In genomic region chr1:27626031-27626935, GRCh38 we compare ENCODE assay signal across 11 cellular contexts. TPM values are rescaled to one million over a fixed set of nuclear protein-coding genes. Genes with fewer than 3 reads are reported as not detected.
A peak's percentile ranks its signal among the peaks of the same experiment; 100 is the strongest.
DNase-seq lines count a peak whose midpoint lies in the region; ATAC-seq and TF ChIP-seq lines count a peak whose summit lies in the region.
"Had no signal": no experiment of that assay in that cellular context is flagged by ENCODE, and none has a peak within 500 bp of the region (broad histone marks: within the 10 kb centered on the region; RNA-seq: fewer than 3 reads in every experiment).

No MANE protein-coding gene starts in this region.

- H3K9me3 Mint-ChIP-seq in activated T-helper 1 cell treated with anti-CD3 and anti-CD28 coated beads, Interleukin-12 subunit alpha, Interleukin-12 subunit beta, Interleukin-2, Interleukin-4 antibody, amounts not matched to agents 30 ng/mL and 10 ng/mL and 1 ng/mL, durations not matched to agents 14 hours and 24 hours and 36 hours: no peaks in the 10 kb centered on the region
- H3K9me3 Mint-ChIP-seq in natural killer cell treated with Interleukin-12 subunit alpha and Interleukin-12 subunit beta and Interleukin-15 and Interleukin-18, amount 100 ng/mL, for 72 hours: no peaks in the 10 kb centered on the region
- H3K9me3 Mint-ChIP-seq in activated naive CD4-positive, alpha-beta T cell treated with anti-CD3 and anti-CD28 coated beads, Interleukin-2, amount 10 ng/mL, durations not matched to agents 7 days and 5 days: no peaks in the 10 kb centered on the region

- H3K36me3 Mint-ChIP-seq in activated T-helper 1 cell treated with anti-CD3 and anti-CD28 coated beads, Interleukin-12 subunit alpha, Interleukin-12 subunit beta, Interleukin-2, Interleukin-4 antibody, amounts not matched to agents 30 ng/mL and 10 ng/mL and 1 ng/mL, durations not matched to agents 14 hours and 24 hours and 36 hours (ENCODE audit: low read depth): no peaks in the 10 kb centered on the region
- no peaks in the 10 kb centered on the region for H3K36me3 Mint-ChIP-seq in natural killer cell treated with Interleukin-12 subunit alpha and Interleukin-12 subunit beta and Interleukin-15 and Interleukin-18, amount 100 ng/mL, for 72 hours
- H3K36me3 Mint-ChIP-seq in activated naive CD4-positive, alpha-beta T cell treated with anti-CD3 and anti-CD28 coated beads, Interleukin-2, amount 10 ng/mL, durations not matched to agents 7 days and 5 days: no peaks in the 10 kb centered on the region

- intact Hi-C loops in activated T-helper 1 cell treated with anti-CD3 and anti-CD28 coated beads, Interleukin-12 subunit alpha, Interleukin-12 subunit beta, Interleukin-2, Interleukin-4 antibody, amounts not matched to agents 30 ng/mL and 10 ng/mL and 1 ng/mL, durations not matched to agents 14 hours and 24 hours and 36 hours (cut with micrococcal nuclease): no loop called here

- H3K4me1 Mint-ChIP-seq in activated T-helper 1 cell treated with anti-CD3 and anti-CD28 coated beads, Interleukin-12 subunit alpha, Interleukin-12 subunit beta, Interleukin-2, Interleukin-4 antibody, amounts not matched to agents 30 ng/mL and 10 ng/mL and 1 ng/mL, durations not matched to agents 14 hours and 24 hours and 36 hours (ENCODE audit: low read depth): peaks cover 42% of the 10 kb centered on the region
- peaks cover 41 to 53% of the 10 kb centered on the region in 2 donors for H3K4me1 Mint-ChIP-seq in natural killer cell treated with Interleukin-12 subunit alpha and Interleukin-12 subunit beta and Interleukin-15 and Interleukin-18, amount 100 ng/mL, for 72 hours (ENCODE audit: low read depth in 2 of 2)
- H3K4me1 Mint-ChIP-seq in activated naive CD4-positive, alpha-beta T cell treated with anti-CD3 and anti-CD28 coated beads, Interleukin-2, amount 10 ng/mL, durations not matched to agents 7 days and 5 days: peaks cover 31% of the 10 kb centered on the region

- peak overlapping the region; percentile 56 for H3K4me3 ChIP-seq in GM12875 (ENCODE audit: low read depth, low read length)

- TF ChIP-seq CTCF in GM12875 (IDR thresholded peaks at IDR 0.05; ENCODE audit: borderline replicate concordance, insufficient read depth, low read depth, low read length): no peak

- peak; percentile 35 for ATAC-seq in HG03066 (IDR thresholded peaks at IDR 0.05; ENCODE audit: low read depth, unreplicated experiment)
- peak; percentile 72 to 87 for ATAC-seq in natural killer cell treated with Interleukin-12 subunit alpha and Interleukin-12 subunit beta and Interleukin-15 and Interleukin-18, amount 100 ng/mL, for 72 hours
- no peak for ATAC-seq in HG02973 (IDR thresholded peaks at IDR 0.05; ENCODE audit: unreplicated experiment)

- no peak overlapping the region for H3K4me3 Mint-ChIP-seq in activated T-helper 1 cell treated with anti-CD3 and anti-CD28 coated beads, Interleukin-12 subunit alpha, Interleukin-12 subunit beta, Interleukin-2, Interleukin-4 antibody, amounts not matched to agents 30 ng/mL and 10 ng/mL and 1 ng/mL, durations not matched to agents 14 hours and 24 hours and 36 hours
- no peak overlapping the region for H3K4me3 Mint-ChIP-seq in natural killer cell treated with Interleukin-12 subunit alpha and Interleukin-12 subunit beta and Interleukin-15 and Interleukin-18, amount 100 ng/mL, for 72 hours
- no peak overlapping the region for H3K4me3 Mint-ChIP-seq in activated naive CD4-positive, alpha-beta T cell treated with anti-CD3 and anti-CD28 coated beads, Interleukin-2, amount 10 ng/mL, durations not matched to agents 7 days and 5 days

- peaks cover 5% of the 10 kb centered on the region for H3K27me3 Mint-ChIP-seq in activated T-helper 1 cell treated with anti-CD3 and anti-CD28 coated beads, Interleukin-12 subunit alpha, Interleukin-12 subunit beta, Interleukin-2, Interleukin-4 antibody, amounts not matched to agents 30 ng/mL and 10 ng/mL and 1 ng/mL, durations not matched to agents 14 hours and 24 hours and 36 hours (ENCODE audit: insufficient read depth)
- H3K27me3 Mint-ChIP-seq in natural killer cell treated with Interleukin-12 subunit alpha and Interleukin-12 subunit beta and Interleukin-15 and Interleukin-18, amount 100 ng/mL, for 72 hours: no peaks in the 10 kb centered on the region
- H3K27me3 Mint-ChIP-seq in activated naive CD4-positive, alpha-beta T cell treated with anti-CD3 and anti-CD28 coated beads, Interleukin-2, amount 10 ng/mL, durations not matched to agents 7 days and 5 days: peaks cover 32% of the 10 kb centered on the region

- H3K27ac Mint-ChIP-seq in activated T-helper 1 cell treated with anti-CD3 and anti-CD28 coated beads, Interleukin-12 subunit alpha, Interleukin-12 subunit beta, Interleukin-2, Interleukin-4 antibody, amounts not matched to agents 30 ng/mL and 10 ng/mL and 1 ng/mL, durations not matched to agents 14 hours and 24 hours and 36 hours: peak overlapping the region; percentile 72
- no peak overlapping the region for H3K27ac Mint-ChIP-seq in natural killer cell treated with Interleukin-12 subunit alpha and Interleukin-12 subunit beta and Interleukin-15 and Interleukin-18, amount 100 ng/mL, for 72 hours
- H3K27ac Mint-ChIP-seq in activated naive CD4-positive, alpha-beta T cell treated with anti-CD3 and anti-CD28 coated beads, Interleukin-2, amount 10 ng/mL, durations not matched to agents 7 days and 5 days: no peak overlapping the region

- CTCF ChIA-PET in activated naive CD4-positive, alpha-beta T cell treated with anti-CD3 and anti-CD28 coated beads, Interleukin-2, amount 10 ng/mL, durations not matched to agents 7 days and 5 days (lab: Charles Lee): no interaction called here

- DNase-seq in activated T-helper 1 cell treated with anti-CD3 and anti-CD28 coated beads, Interleukin-12 subunit alpha, Interleukin-12 subunit beta, Interleukin-2, Interleukin-4 antibody, amounts not matched to agents 30 ng/mL and 10 ng/mL and 1 ng/mL, durations not matched to agents 14 hours and 24 hours and 36 hours (ENCODE audit: low spot score): no peak
- peak; percentile 91 for DNase-seq in natural killer cell treated with Interleukin-12 subunit alpha and Interleukin-12 subunit beta and Interleukin-15 and Interleukin-18, amount 100 ng/mL, for 72 hours (ENCODE audit: low spot score)
- DNase-seq in dermis blood vessel endothelial cell (no peak), HK-2 (ENCODE audit: unreplicated experiment) (no peak)
- no peak for DNase-seq in activated naive CD4-positive, alpha-beta T cell treated with anti-CD3 and anti-CD28 coated beads, Interleukin-2, amount 10 ng/mL, durations not matched to agents 7 days and 5 days
- DNase-seq: NCI-H2029 treated with DMSO at 0.1 percent for 48 hours, retina, SK-N-SH had no signal

RNA-seq across cellular contexts. Expression of gene FGR, which starts 8.7 kb away (rescaled TPM):
- total RNA-seq in activated T-helper 1 cell treated with anti-CD3 and anti-CD28 coated beads, Interleukin-12 subunit alpha, Interleukin-12 subunit beta, Interleukin-2, Interleukin-4 antibody, amounts not matched to agents 30 ng/mL and 10 ng/mL and 1 ng/mL, durations not matched to agents 14 hours and 24 hours and 36 hours: 0.21 and 0.27 TPM in 2 replicates
- total RNA-seq in natural killer cell treated with Interleukin-12 subunit alpha and Interleukin-12 subunit beta and Interleukin-15 and Interleukin-18, amount 100 ng/mL, for 72 hours: 10 to 100 TPM; 14.2 to 60.0 TPM
- total RNA-seq in dermis blood vessel endothelial cell: 0.74 and 1.2 TPM in 2 replicates

RNA-seq across cellular contexts. Expression of gene AHDC1, which starts 22.3 kb away (rescaled TPM):
- total RNA-seq in activated T-helper 1 cell treated with anti-CD3 and anti-CD28 coated beads, Interleukin-12 subunit alpha, Interleukin-12 subunit beta, Interleukin-2, Interleukin-4 antibody, amounts not matched to agents 30 ng/mL and 10 ng/mL and 1 ng/mL, durations not matched to agents 14 hours and 24 hours and 36 hours: 33.7 and 33.9 TPM in 2 replicates
- 10 to 100 TPM; 38.8 to 42.9 TPM for total RNA-seq in natural killer cell treated with Interleukin-12 subunit alpha and Interleukin-12 subunit beta and Interleukin-15 and Interleukin-18, amount 100 ng/mL, for 72 hours
- 7.1 and 16.0 TPM in 2 replicates for total RNA-seq in dermis blood vessel endothelial cell

RNA-seq across cellular contexts. Expression of gene IFI6, which starts 45.7 kb away (rescaled TPM):
- 71.7 and 85.6 TPM in 2 replicates for total RNA-seq in activated T-helper 1 cell treated with anti-CD3 and anti-CD28 coated beads, Interleukin-12 subunit alpha, Interleukin-12 subunit beta, Interleukin-2, Interleukin-4 antibody, amounts not matched to agents 30 ng/mL and 10 ng/mL and 1 ng/mL, durations not matched to agents 14 hours and 24 hours and 36 hours
- total RNA-seq in natural killer cell treated with Interleukin-12 subunit alpha and Interleukin-12 subunit beta and Interleukin-15 and Interleukin-18, amount 100 ng/mL, for 72 hours: 10 to 100 TPM; 42.8 to 45.4 TPM
- 21.9 and 57.7 TPM in 2 replicates for total RNA-seq in dermis blood vessel endothelial cell
